8 cellular contexts compared by ENCODE assay signal in the genomic region with DNA sequence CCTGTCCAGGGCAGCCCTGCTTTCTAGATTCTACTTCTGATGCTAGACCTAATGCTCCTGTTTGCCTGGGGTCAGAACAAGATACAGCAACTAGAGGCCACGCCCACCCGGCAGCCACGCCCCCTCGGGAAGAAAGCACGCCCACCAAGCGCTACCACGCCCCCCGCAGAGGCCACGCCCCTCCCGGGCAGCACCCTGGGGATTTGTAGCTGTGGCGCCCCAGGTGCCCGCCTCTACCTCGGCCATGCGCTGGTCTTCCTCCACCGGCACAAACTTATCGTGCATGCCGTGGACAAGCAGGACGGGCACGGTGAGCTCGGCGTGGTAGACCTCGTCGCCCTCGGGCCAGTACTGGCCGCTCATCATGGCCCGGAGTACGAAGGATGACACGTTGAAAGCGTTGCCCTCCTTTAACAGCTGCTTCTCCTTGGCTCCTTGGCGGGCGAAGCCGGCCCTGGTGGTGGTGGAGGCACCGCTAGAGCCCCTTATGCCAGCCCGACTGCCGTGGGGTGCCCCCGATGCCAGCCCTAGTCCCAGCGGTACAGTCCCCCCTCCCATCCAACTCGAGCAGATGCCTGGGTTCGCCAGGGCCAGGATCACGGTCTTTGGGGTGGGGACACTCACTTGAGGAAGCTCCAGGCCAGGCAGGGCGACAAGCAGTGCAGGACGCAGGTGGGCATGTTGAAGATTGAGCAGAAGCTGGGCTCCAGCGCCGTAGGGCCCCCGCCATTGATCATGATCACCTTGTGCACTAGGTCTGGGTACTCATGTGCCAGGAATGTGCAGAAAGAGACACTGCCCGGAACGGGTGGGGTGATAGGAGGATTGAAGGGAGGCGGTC. TPM values are rescaled to one million over a fixed set of nuclear protein-coding genes. Genes with fewer than 3 reads are reported as not detected.
DNase-seq lines count a peak whose midpoint lies in the region; ATAC-seq and TF ChIP-seq lines count a peak whose summit lies in the region.

No MANE protein-coding gene starts in this region.

- POLR2A ChIA-PET in HCT116 (lab: Charles Lee): interaction anchor here (1.0 to 2.4 kb wide), 3 partner anchors 10 to 95 kb away, joined by 3 to 22 read pairs (median 4); a partner anchor contains a TSS

- peak overlapping the region; percentile 57 for H3K27ac ChIP-seq in HCT116 (ENCODE audit: low read depth, low read length)

- H3K27ac Mint-ChIP-seq in glutamatergic neuron (ENCODE audit: unreplicated experiment): no peak overlapping the region

- TF ChIP-seq RAD21 in HCT116 (IDR thresholded peaks at IDR 0.05; ENCODE audit: low read depth): no peak

- no peaks in the 10 kb centered on the region for H3K27me3 Mint-ChIP-seq in glutamatergic neuron (ENCODE audit: unreplicated experiment)

- no peaks in the 10 kb centered on the region for H3K36me3 Mint-ChIP-seq in glutamatergic neuron (ENCODE audit: unreplicated experiment)

- BruUV-seq in HCT116 (replicated peaks; lab: Mats Ljungman, UMichigan): no TSS peak

- peaks cover 20 to 44% of the 10 kb centered on the region in 2 experiments for H3K4me1 ChIP-seq in HCT116 (ENCODE audit: control insufficient read depth in 1 of 2, insufficient read depth in 2 of 2, low read length in 2 of 2)

- H3K36me3 ChIP-seq in HCT116 (ENCODE audit: control insufficient read depth in 1 of 2, insufficient read depth in 2 of 2, low read length in 2 of 2): peaks cover 0 to 10% of the 10 kb centered on the region in 2 experiments; a peak in 2 of 4 replicates

- TF ChIP-seq CTCF in HCT116 (IDR thresholded peaks at IDR 0.05 in 2 of 3, conservative IDR thresholded peaks at IDR 0.05 in 1 of 3; ENCODE audit: borderline replicate concordance in 1 of 3, insufficient read depth in 1 of 3, low read depth in 2 of 3, low read length in 2 of 3): no peak
- TF ChIP-seq CTCF in glutamatergic neuron (IDR thresholded peaks at IDR 0.05; ENCODE audit: partially characterized antibody, unreplicated experiment): no peak

- no peaks in the 10 kb centered on the region for H3K9me2 ChIP-seq in HCT116 (ENCODE audit: insufficient read depth)

- no peaks in the 10 kb centered on the region for H3K27me3 ChIP-seq in HCT116 (ENCODE audit: insufficient read depth, low read length)

- no peaks in the 10 kb centered on the region for H4K20me1 ChIP-seq in HCT116 (ENCODE audit: insufficient read depth)

- ATAC-seq in HCT116: peak; percentile 30
- no peak for ATAC-seq in GM18861 (IDR thresholded peaks at IDR 0.05; ENCODE audit: unreplicated experiment)
- no peak for ATAC-seq in GM21529 (IDR thresholded peaks at IDR 0.05; ENCODE audit: unreplicated experiment)
- no peak for ATAC-seq in GM21367 (IDR thresholded peaks at IDR 0.05; ENCODE audit: unreplicated experiment)

- no peaks in the 10 kb centered on the region; a peak in 1 of 4 replicates for H3K9me3 ChIP-seq in HCT116 (ENCODE audit: control insufficient read depth in 1 of 2, insufficient read depth in 1 of 2, low read depth in 1 of 2, low read length in 2 of 2)

- peaks cover 37% of the 10 kb centered on the region for H3K79me2 ChIP-seq in HCT116 (ENCODE audit: insufficient read depth, low read length)

- peak overlapping the region; percentile 68; the same call in 1 of the 2 replicates for H3K9ac ChIP-seq in HCT116 (ENCODE audit: low read length)

- H3K4me3 ChIP-seq in HCT116 (replicated peaks in 1 of 2; ENCODE audit: low read depth in 1 of 2, low read length in 2 of 2): peak overlapping the region; percentile 60 to 67

- H2AFZ ChIP-seq in HCT116 (ENCODE audit: low read depth, low read length, poor library complexity, severe bottlenecking): no peak overlapping the region

- peak overlapping the region; percentile 82 for H3K4me2 ChIP-seq in HCT116 (ENCODE audit: low read length)

- intact Hi-C loops in HCT116 (cut with micrococcal nuclease): no loop called here

- peaks cover 3% of the 10 kb centered on the region for H3K9me3 Mint-ChIP-seq in glutamatergic neuron (ENCODE audit: unreplicated experiment)

- RAD21 ChIA-PET in HCT116 (lab: Charles Lee; ENCODE audit: low non-redundant PET in 1 of 2, low total read pairs in 2 of 2, uncharacterized antibody in 2 of 2, unreplicated experiment in 2 of 2): interaction anchor here in 1 of 2 experiments (1.2 kb wide), 1 partner anchor 11 kb away, joined by 3 read pairs; no protein-coding TSS in a partner anchor

- H3K4me3 Mint-ChIP-seq in glutamatergic neuron (ENCODE audit: unreplicated experiment): no peak overlapping the region

- H3K4me1 Mint-ChIP-seq in glutamatergic neuron (ENCODE audit: low read depth, unreplicated experiment): no peaks in the 10 kb centered on the region

- no peak for TF ChIP-seq POLR2A in HCT116 (IDR thresholded peaks at IDR 0.05; ENCODE audit: borderline replicate concordance, extremely low read depth, insufficient read depth, insufficient read length)

- CTCF ChIA-PET in HCT116 (lab: Charles Lee): interaction anchor here (1.1 to 1.7 kb wide), 4 partner anchors 11 to 92 kb away, joined by 4 to 7 read pairs (median 4); a partner anchor contains a TSS

- DNase-seq in AG08396 (ENCODE audit: low spot score) (peak; percentile 69), HCT116 (ENCODE audit: low read depth, low spot score) (no peak), glutamatergic neuron (peak; percentile 67), NCI-H2227 (lab: John Stamatoyannopoulos, UW; ENCODE audit: unreplicated experiment) (no peak)
- peak; percentile 83 for DNase-seq in activated CD4-positive, alpha-beta T cell treated with anti-CD3 and anti-CD28 coated beads for 48 hours

TF ChIP-seq in HCT116, 20 proteins besides CTCF, POLR2A, EP300 and RAD21 (continues in another document):
- no peak for TF ChIP-seq TCF7L2 (IDR thresholded peaks at IDR 0.05; ENCODE audit: borderline replicate concordance, extremely low read depth, insufficient read depth, insufficient read length)
- TF ChIP-seq ZNF274 (IDR thresholded peaks at IDR 0.05; ENCODE audit: low read depth, low read length): no peak
- no peak for TF ChIP-seq EZH2 (IDR thresholded peaks at IDR 0.05)
- TF ChIP-seq, protein P1, sequence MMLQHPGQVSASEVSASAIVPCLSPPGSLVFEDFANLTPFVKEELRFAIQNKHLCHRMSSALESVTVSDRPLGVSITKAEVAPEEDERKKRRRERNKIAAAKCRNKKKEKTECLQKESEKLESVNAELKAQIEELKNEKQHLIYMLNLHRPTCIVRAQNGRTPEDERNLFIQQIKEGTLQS (IDR thresholded peaks at IDR 0.05): no peak
- TF ChIP-seq EZH2phosphoT487 (IDR thresholded peaks at IDR 0.05; ENCODE audit: borderline replicate concordance): no peak
- no peak for TF ChIP-seq EGR1 (IDR thresholded peaks at IDR 0.05; ENCODE audit: low read depth)
- TF ChIP-seq, protein P2, sequence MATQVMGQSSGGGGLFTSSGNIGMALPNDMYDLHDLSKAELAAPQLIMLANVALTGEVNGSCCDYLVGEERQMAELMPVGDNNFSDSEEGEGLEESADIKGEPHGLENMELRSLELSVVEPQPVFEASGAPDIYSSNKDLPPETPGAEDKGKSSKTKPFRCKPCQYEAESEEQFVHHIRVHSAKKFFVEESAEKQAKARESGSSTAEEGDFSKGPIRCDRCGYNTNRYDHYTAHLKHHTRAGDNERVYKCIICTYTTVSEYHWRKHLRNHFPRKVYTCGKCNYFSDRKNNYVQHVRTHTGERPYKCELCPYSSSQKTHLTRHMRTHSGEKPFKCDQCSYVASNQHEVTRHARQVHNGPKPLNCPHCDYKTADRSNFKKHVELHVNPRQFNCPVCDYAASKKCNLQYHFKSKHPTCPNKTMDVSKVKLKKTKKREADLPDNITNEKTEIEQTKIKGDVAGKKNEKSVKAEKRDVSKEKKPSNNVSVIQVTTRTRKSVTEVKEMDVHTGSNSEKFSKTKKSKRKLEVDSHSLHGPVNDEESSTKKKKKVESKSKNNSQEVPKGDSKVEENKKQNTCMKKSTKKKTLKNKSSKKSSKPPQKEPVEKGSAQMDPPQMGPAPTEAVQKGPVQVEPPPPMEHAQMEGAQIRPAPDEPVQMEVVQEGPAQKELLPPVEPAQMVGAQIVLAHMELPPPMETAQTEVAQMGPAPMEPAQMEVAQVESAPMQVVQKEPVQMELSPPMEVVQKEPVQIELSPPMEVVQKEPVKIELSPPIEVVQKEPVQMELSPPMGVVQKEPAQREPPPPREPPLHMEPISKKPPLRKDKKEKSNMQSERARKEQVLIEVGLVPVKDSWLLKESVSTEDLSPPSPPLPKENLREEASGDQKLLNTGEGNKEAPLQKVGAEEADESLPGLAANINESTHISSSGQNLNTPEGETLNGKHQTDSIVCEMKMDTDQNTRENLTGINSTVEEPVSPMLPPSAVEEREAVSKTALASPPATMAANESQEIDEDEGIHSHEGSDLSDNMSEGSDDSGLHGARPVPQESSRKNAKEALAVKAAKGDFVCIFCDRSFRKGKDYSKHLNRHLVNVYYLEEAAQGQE (IDR thresholded peaks at IDR 0.05; ENCODE audit: low read depth): no peak
- no peak for TF ChIP-seq SRF (IDR thresholded peaks at IDR 0.05; ENCODE audit: low read depth)
- TF ChIP-seq, protein P3, sequence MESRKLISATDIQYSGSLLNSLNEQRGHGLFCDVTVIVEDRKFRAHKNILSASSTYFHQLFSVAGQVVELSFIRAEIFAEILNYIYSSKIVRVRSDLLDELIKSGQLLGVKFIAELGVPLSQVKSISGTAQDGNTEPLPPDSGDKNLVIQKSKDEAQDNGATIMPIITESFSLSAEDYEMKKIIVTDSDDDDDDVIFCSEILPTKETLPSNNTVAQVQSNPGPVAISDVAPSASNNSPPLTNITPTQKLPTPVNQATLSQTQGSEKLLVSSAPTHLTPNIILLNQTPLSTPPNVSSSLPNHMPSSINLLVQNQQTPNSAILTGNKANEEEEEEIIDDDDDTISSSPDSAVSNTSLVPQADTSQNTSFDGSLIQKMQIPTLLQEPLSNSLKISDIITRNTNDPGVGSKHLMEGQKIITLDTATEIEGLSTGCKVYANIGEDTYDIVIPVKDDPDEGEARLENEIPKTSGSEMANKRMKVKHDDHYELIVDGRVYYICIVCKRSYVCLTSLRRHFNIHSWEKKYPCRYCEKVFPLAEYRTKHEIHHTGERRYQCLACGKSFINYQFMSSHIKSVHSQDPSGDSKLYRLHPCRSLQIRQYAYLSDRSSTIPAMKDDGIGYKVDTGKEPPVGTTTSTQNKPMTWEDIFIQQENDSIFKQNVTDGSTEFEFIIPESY (IDR thresholded peaks at IDR 0.05; ENCODE audit: extremely low read depth, insufficient replicate concordance, low read length): no peak

RNA-seq across cellular contexts. Expression of a gene that starts 9.0 kb away (rescaled TPM):
- total RNA-seq in HCT116 (2021; ENCODE audit: unreplicated experiment) (5.2 TPM), glutamatergic neuron (ENCODE audit: unreplicated experiment) (14.1 TPM)
- 4.5 and 6.2 TPM in 2 replicates for polyA plus RNA-seq in HCT116 (2012)

RNA-seq across cellular contexts. Expression of a gene that starts 11.4 kb away (rescaled TPM):
- total RNA-seq in HCT116 (2021; ENCODE audit: unreplicated experiment) (114 TPM), glutamatergic neuron (ENCODE audit: unreplicated experiment) (80.7 TPM)
- 53.8 and 68.6 TPM in 2 replicates for polyA plus RNA-seq in HCT116 (2012)

RNA-seq across cellular contexts. Expression of a gene that starts 12.6 kb away (rescaled TPM):
- total RNA-seq in HCT116 (2021; ENCODE audit: unreplicated experiment) (14.8 TPM), glutamatergic neuron (ENCODE audit: unreplicated experiment) (9.3 TPM)
- polyA plus RNA-seq in HCT116 (2012): 8.7 and 8.8 TPM in 2 replicates

RNA-seq across cellular contexts. Expression of a gene that starts 15.1 kb away (rescaled TPM):
- total RNA-seq in HCT116 (2021; ENCODE audit: unreplicated experiment): 68.6 TPM
- 65.0 and 72.6 TPM in 2 replicates for polyA plus RNA-seq in HCT116 (2012)
- total RNA-seq in glutamatergic neuron (ENCODE audit: unreplicated experiment): 81.2 TPM

RNA-seq across cellular contexts. Expression of a gene that starts 27.0 kb away (rescaled TPM):
- total RNA-seq in HCT116 (2021; ENCODE audit: unreplicated experiment) (93.3 TPM), glutamatergic neuron (ENCODE audit: unreplicated experiment) (85.7 TPM)
- polyA plus RNA-seq in HCT116 (2012): 71.5 and 72.7 TPM in 2 replicates

Comparison
In these comparisons a context has a peak if more than half of its experiments do, and no peak if none do; other contexts are left out.
1. DNase-seq: peak in AG08396 (single experiment), activated CD4-positive, alpha-beta T cell treated with anti-CD3 and anti-CD28 coated beads for 48 hours (single experiment) and glutamatergic neuron (single experiment); none in HCT116 (single experiment) and NCI-H2227 (single experiment).